8 cellular contexts compared by ENCODE assay signal in genomic region chr6:32439708-32440214, GRCh38. TPM values are rescaled to one million over a fixed set of nuclear protein-coding genes. Genes with fewer than 3 reads are reported as not detected.
A peak's percentile ranks its signal among the peaks of the same experiment; 100 is the strongest.
DNase-seq lines count a peak whose midpoint lies in the region; ATAC-seq, FAIRE-seq and TF ChIP-seq lines count a peak whose summit lies in the region.

Gene HLA-DRA, plus strand, starts transcription at chr6:32439887. Its CDS starts 64 bp downstream, at chr6:32439951.

- TF ChIP-seq CTCF in CD14-positive monocyte (IDR thresholded peaks at IDR 0.05) (no peak), type B pancreatic cell (conservative IDR thresholded peaks at IDR 0.05) (no peak)

- peak within 1 kb of the TSS; percentile 94 for H3K27ac ChIP-seq in small intestine (ENCODE audit: low read depth in 1 of 2, low read length in 1 of 2)

- peak within 1 kb of the TSS; percentile 56 to 79 for H3K4me3 ChIP-seq in small intestine (ENCODE audit: low read depth in 1 of 2, low read length in 2 of 2)

- DNase-seq in CD14-positive monocyte (ENCODE audit: low spot score) (peak; percentile 51), NOMO-1 treated with dmso at 0.1 percent for 144 hours (lab: John Stamatoyannopoulos, UW; ENCODE audit: unreplicated experiment) (peak; percentile 86), astrocyte of the hippocampus (ENCODE audit: low read depth, low spot score) (peak; percentile 85), hepatic stellate cell (ENCODE audit: low spot score) (peak; percentile 22), small intestine (peak; percentile 94), type B pancreatic cell (ENCODE audit: extremely low spot score, unreplicated experiment) (no peak)

- no peaks in the 10 kb centered on the region for H3K9me3 ChIP-seq in small intestine (ENCODE audit: control insufficient read depth, low read depth)

- H3K27me3 Mint-ChIP-seq in CD14-positive monocyte (ENCODE audit: low read depth in 3 of 3): peaks cover 0 to 3% (median 2%) of the 10 kb centered on the region in 3 donors
- peaks cover 18% of the 10 kb centered on the region for H3K27me3 Mint-ChIP-seq in type B pancreatic cell

- H3K4me3 Mint-ChIP-seq in CD14-positive monocyte (peak within 1 kb of the TSS; percentile 94 to 97), type B pancreatic cell (no peak within 1 kb of the TSS)

- no peaks in the 10 kb centered on the region for H3K27me3 ChIP-seq in small intestine (ENCODE audit: control insufficient read depth in 2 of 2, insufficient read depth in 2 of 2, low read length in 2 of 2)

- H3K4me1 ChIP-seq in small intestine (ENCODE audit: control insufficient read depth in 2 of 2, insufficient read depth in 1 of 2, low read depth in 1 of 2, low read length in 1 of 2): no peaks in the 10 kb centered on the region

- H3K27ac Mint-ChIP-seq in CD14-positive monocyte (peak within 1 kb of the TSS; percentile 99 to 100 (median 99)), type B pancreatic cell (no peak within 1 kb of the TSS)

- WGBS in small intestine, 3 donors: 3 to 18% (median 6%) methylated on average over 8 of the region's 8 CpGs

- H3K4me1 Mint-ChIP-seq in CD14-positive monocyte: peaks cover 69% of the 10 kb centered on the region
- H3K4me1 Mint-ChIP-seq in type B pancreatic cell (ENCODE audit: unreplicated experiment): no peaks in the 10 kb centered on the region

- H3K36me3 Mint-ChIP-seq in CD14-positive monocyte (peaks cover 54 to 57% of the 10 kb centered on the region in 2 donors), type B pancreatic cell (no peaks in the 10 kb centered on the region)

- peak; percentile 60 for ATAC-seq in GM18861 (IDR thresholded peaks at IDR 0.05; ENCODE audit: unreplicated experiment)
- peak; percentile 69 for ATAC-seq in HG03045 (IDR thresholded peaks at IDR 0.05; ENCODE audit: unreplicated experiment)

- intact Hi-C loops in CD14-positive monocyte (cut with micrococcal nuclease): no loop called here

- H3K9me3 Mint-ChIP-seq in CD14-positive monocyte (peaks cover 0 to 9% (median 2%) of the 10 kb centered on the region in 7 donors), type B pancreatic cell (peaks cover 6% of the 10 kb centered on the region)

- peak; percentile 51 for FAIRE-seq in small intestine (lab: Jason Lieb, UNC)

- peaks cover 0 to 15% of the 10 kb centered on the region in 2 donors for H3K36me3 ChIP-seq in small intestine (ENCODE audit: control insufficient read depth in 2 of 2, insufficient read depth in 2 of 2, low read length in 2 of 2)

RNA-seq across cellular contexts. Expression of gene HLA-DRA, which starts in this region (rescaled TPM):
- 1,000 to 10,000 TPM; 4,194 to 5,181 TPM for polyA plus RNA-seq in CD14-positive monocyte
- polyA plus RNA-seq in small intestine: 100 to 1,000 TPM; 230 to 625 (median 428) TPM
- 1.4 and 2.1 TPM in 2 replicates for total RNA-seq in type B pancreatic cell (ENCODE audit: low replicate concordance)

Comparison
In these comparisons a context has a peak if more than half of its experiments do, and no peak if none do; other contexts are left out.
1. RNA of gene HLA-DRA (polyA plus RNA-seq): 4,194 to 5,181 TPM in CD14-positive monocyte; 230 to 625 TPM in small intestine; every median in the first group is over 4 times any median in the second.